In genomic region chr2:121075641-121076500, GRCh38 we compare ENCODE assay signal across 9 cellular contexts.
DNase-seq lines count a peak whose midpoint lies in the region; ATAC-seq lines count a peak whose summit lies in the region.
"Had no signal": no experiment of that assay in that cellular context is flagged by ENCODE, and none has a peak within 500 bp of the region (broad histone marks: within the 10 kb centered on the region; RNA-seq: fewer than 3 reads in every experiment).

No MANE protein-coding gene starts in this region.

- peak; percentile 81 for DNase-seq in DMS 273 treated with DMSO at 0.1 percent for 48 hours (lab: John Stamatoyannopoulos, UW)
- DNase-seq in NCI-H2196 (lab: John Stamatoyannopoulos, UW; ENCODE audit: unreplicated experiment): peak; percentile 49
- peak; percentile 16 for DNase-seq in cerebellum (ENCODE audit: low spot score)
- DNase-seq in nucleus accumbens (lab: John Stamatoyannopoulos, UW): peak in 37 of 56 donors; percentile 12 to 77 (median 38)
- DNase-seq in dermis blood vessel endothelial cell: no peak
- no peak for DNase-seq in stimulated activated naive CD4-positive, alpha-beta T cell (lab: John Stamatoyannopoulos, UW)
- no peak for DNase-seq in stimulated activated naive CD8-positive, alpha-beta T cell treated with anti-CD3 and anti-CD28 coated beads, Interleukin-15, Interleukin-2, amounts not matched to agents 100 U/mL and 50 U/mL, for 24 hours
- DNase-seq: activated B cell treated with CpG ODN at 0.5 μM for 24 hours had no signal

- no peak for ATAC-seq in HG03095 (IDR thresholded peaks at IDR 0.05; ENCODE audit: unreplicated experiment)
- no peak for ATAC-seq in stimulated activated naive CD8-positive, alpha-beta T cell treated with anti-CD3 and anti-CD28 coated beads, Interleukin-15, Interleukin-2, amounts not matched to agents 100 U/mL and 50 U/mL, for 24 hours

Comparison
In these comparisons a context has a peak if more than half of its experiments do, and no peak if none do; other contexts are left out.
1. DNase-seq: peak in DMS 273 treated with DMSO at 0.1 percent for 48 hours (single experiment), NCI-H2196 (single experiment), cerebellum (single experiment) and nucleus accumbens (37 of 56); none in dermis blood vessel endothelial cell (single experiment), stimulated activated naive CD4-positive, alpha-beta T cell (0 of 6) and stimulated activated naive CD8-positive, alpha-beta T cell treated with anti-CD3 and anti-CD28 coated beads, Interleukin-15, Interleukin-2, amounts not matched to agents 100 U/mL and 50 U/mL, for 24 hours (single experiment).